Comparison of ENCODE assay signal across 12 cellular contexts in genomic region chr2:195664528-195664927, GRCh38. TPM values are rescaled to one million over a fixed set of nuclear protein-coding genes. Genes with fewer than 3 reads are reported as not detected.
DNase-seq lines count a peak whose midpoint lies in the region; ATAC-seq, FAIRE-seq and TF ChIP-seq lines count a peak whose summit lies in the region.
"Had no signal": no experiment of that assay in that cellular context is flagged by ENCODE, and none has a peak within 500 bp of the region (broad histone marks: within the 10 kb centered on the region; RNA-seq: fewer than 3 reads in every experiment).

No MANE protein-coding gene starts in this region.

- peak; percentile 5 for FAIRE-seq in GM18507 (lab: Jason Lieb, UNC)
- FAIRE-seq in kidney (lab: Jason Lieb, UNC) = peak; percentile 82

- no peak overlapping the region for H3K9ac ChIP-seq in kidney (ENCODE audit: low read length in 2 of 2)

- no peak overlapping the region for H3K27ac Mint-ChIP-seq in CD14-positive monocyte
- H3K27ac Mint-ChIP-seq: natural killer cell treated with Interleukin-12 subunit alpha and Interleukin-12 subunit beta and Interleukin-15 and Interleukin-18, amount 100 ng/mL, for 72 hours had no signal

- no peak overlapping the region for H3K4me3 ChIP-seq in kidney (ENCODE audit: low read length in 2 of 2)

- H3K27me3 Mint-ChIP-seq in CD14-positive monocyte (ENCODE audit: low read depth in 3 of 3) = no peaks in the 10 kb centered on the region
- H3K27me3 Mint-ChIP-seq: natural killer cell treated with Interleukin-12 subunit alpha and Interleukin-12 subunit beta and Interleukin-15 and Interleukin-18, amount 100 ng/mL, for 72 hours had no signal

- no peaks in the 10 kb centered on the region for H3K36me3 ChIP-seq in kidney (ENCODE audit: control insufficient read depth in 1 of 2, insufficient read depth in 2 of 2, low read length in 2 of 2)

- no peaks in the 10 kb centered on the region for H3K4me1 ChIP-seq in kidney (ENCODE audit: control insufficient read depth in 1 of 2, insufficient read depth in 1 of 2, low read depth in 1 of 2, low read length in 2 of 2)

- ATAC-seq in HG03039 (IDR thresholded peaks at IDR 0.05; ENCODE audit: unreplicated experiment) (no peak), HG03196 (IDR thresholded peaks at IDR 0.05; ENCODE audit: unreplicated experiment) (no peak)
- ATAC-seq: natural killer cell treated with Interleukin-12 subunit alpha and Interleukin-12 subunit beta and Interleukin-15 and Interleukin-18, amount 100 ng/mL, for 72 hours had no signal

- H3K36me3 Mint-ChIP-seq in CD14-positive monocyte = peaks cover 0 to 4% of the 10 kb centered on the region in 2 donors

- H3K9me3 ChIP-seq in kidney (ENCODE audit: control insufficient read depth in 1 of 2, low read length in 2 of 2) = no peaks in the 10 kb centered on the region

- DNase-seq in CD14-positive monocyte (ENCODE audit: low spot score) (no peak), GM18507 (ENCODE audit: extremely low spot score, insufficient read length, low read depth) (no peak), kidney (no peak), HuH-7.5 (ENCODE audit: low spot score) (no peak), NCI-H2107 treated with DMSO at 0.1 percent for 48 hours (lab: John Stamatoyannopoulos, UW; ENCODE audit: unreplicated experiment) (no peak)
- DNase-seq: activated CD4-positive, alpha-beta T cell treated with anti-CD3 and anti-CD28 coated beads, Interleukin-2, amount 50 U/mL, for 4 hours; KBM-7; NCI-H446 treated with DMSO at 0.1 percent for 48 hours had no signal

- no peak overlapping the region for H3K4me3 Mint-ChIP-seq in CD14-positive monocyte
- H3K4me3 Mint-ChIP-seq: natural killer cell treated with Interleukin-12 subunit alpha and Interleukin-12 subunit beta and Interleukin-15 and Interleukin-18, amount 100 ng/mL, for 72 hours had no signal

- TF ChIP-seq CTCF in CD14-positive monocyte (IDR thresholded peaks at IDR 0.05) = peak; percentile 21
- peak; percentile 60 for TF ChIP-seq CTCF in VCaP (conservative IDR thresholded peaks at IDR 0.05)
- TF ChIP-seq CTCF in kidney (IDR thresholded peaks at IDR 0.05; ENCODE audit: borderline replicate concordance, extremely low read depth, insufficient read depth) = no peak

- H3K9me3 Mint-ChIP-seq in CD14-positive monocyte = peaks cover 0 to 2% (median 0%) of the 10 kb centered on the region in 7 donors
- H3K9me3 Mint-ChIP-seq: natural killer cell treated with Interleukin-12 subunit alpha and Interleukin-12 subunit beta and Interleukin-15 and Interleukin-18, amount 100 ng/mL, for 72 hours had no signal

- intact Hi-C loops in CD14-positive monocyte (cut with micrococcal nuclease) (no loop called here), kidney (cut with DNase I) (no loop called here)

- H3K27ac ChIP-seq in VCaP = no peak overlapping the region
- H3K27ac ChIP-seq in kidney (ENCODE audit: low read depth in 2 of 2, low read length in 2 of 2) = no peak overlapping the region

- H3K4me1 Mint-ChIP-seq in CD14-positive monocyte = peaks cover 30% of the 10 kb centered on the region

RNA-seq across cellular contexts. Expression of gene SLC39A10, which starts 7.5 kb away (rescaled TPM):
- 1 to 10 TPM; 5.2 TPM for polyA plus RNA-seq in CD14-positive monocyte
- total RNA-seq in kidney = 36.7 TPM
- polyA plus RNA-seq in kidney (ENCODE audit: insufficient read depth, low read depth, low replicate concordance) = 5.4 TPM
